ENCODE assay signal across 22 cellular contexts in genomic region chr6:29251741-29252140, GRCh38. TPM values are rescaled to one million over a fixed set of nuclear protein-coding genes. Genes with fewer than 3 reads are reported as not detected.
DNase-seq lines count a peak whose midpoint lies in the region; TF ChIP-seq lines count a peak whose summit lies in the region.
"Had no signal": no experiment of that assay in that cellular context is flagged by ENCODE, and none has a peak within 500 bp of the region (broad histone marks: within the 10 kb centered on the region; RNA-seq: fewer than 3 reads in every experiment).

No MANE protein-coding gene starts in this region.

- intact Hi-C loops in activated T-helper 2 cell treated with anti-CD3 and anti-CD28 coated beads, Interferon-gamma antibody, Interleukin-2, Interleukin-4, amounts not matched to agents 10 μg/mL and 5 μg/mL and 100 μg/mL, durations not matched to agents 14 hours and 24 hours and 36 hours (cut with micrococcal nuclease): no loop called here

- H3K27me3 Mint-ChIP-seq in HFFc6 (ENCODE audit: insufficient read depth): no peaks in the 10 kb centered on the region; the same call in 1 of the 2 replicates
- no peaks in the 10 kb centered on the region for H3K27me3 Mint-ChIP-seq in activated T-helper 2 cell treated with anti-CD3 and anti-CD28 coated beads, Interferon-gamma antibody, Interleukin-2, Interleukin-4, amounts not matched to agents 10 μg/mL and 5 μg/mL and 100 μg/mL, durations not matched to agents 14 hours and 24 hours and 36 hours (ENCODE audit: low read depth)

- H3K36me3 Mint-ChIP-seq in HFFc6 (ENCODE audit: low read depth): peaks cover 15% of the 10 kb centered on the region
- no peaks in the 10 kb centered on the region for H3K36me3 Mint-ChIP-seq in activated T-helper 2 cell treated with anti-CD3 and anti-CD28 coated beads, Interferon-gamma antibody, Interleukin-2, Interleukin-4, amounts not matched to agents 10 μg/mL and 5 μg/mL and 100 μg/mL, durations not matched to agents 14 hours and 24 hours and 36 hours (ENCODE audit: low read depth)
- H3K36me3 Mint-ChIP-seq: CD14-positive monocyte had no signal

- no peak overlapping the region for H3K4me3 Mint-ChIP-seq in HFFc6
- H3K4me3 Mint-ChIP-seq in activated T-helper 2 cell treated with anti-CD3 and anti-CD28 coated beads, Interferon-gamma antibody, Interleukin-2, Interleukin-4, amounts not matched to agents 10 μg/mL and 5 μg/mL and 100 μg/mL, durations not matched to agents 14 hours and 24 hours and 36 hours (ENCODE audit: low read depth): no peak overlapping the region
- H3K4me3 Mint-ChIP-seq: CD14-positive monocyte; CD8-positive, alpha-beta memory T cell had no signal

- no peaks in the 10 kb centered on the region for H3K4me1 Mint-ChIP-seq in HFFc6 (ENCODE audit: low read depth)
- H3K4me1 Mint-ChIP-seq in activated T-helper 2 cell treated with anti-CD3 and anti-CD28 coated beads, Interferon-gamma antibody, Interleukin-2, Interleukin-4, amounts not matched to agents 10 μg/mL and 5 μg/mL and 100 μg/mL, durations not matched to agents 14 hours and 24 hours and 36 hours (ENCODE audit: low read depth): no peaks in the 10 kb centered on the region
- H3K4me1 Mint-ChIP-seq: CD14-positive monocyte; CD8-positive, alpha-beta memory T cell had no signal

- peaks cover 87% of the 10 kb centered on the region for H3K9me3 Mint-ChIP-seq in HFFc6
- peaks cover 42% of the 10 kb centered on the region for H3K9me3 Mint-ChIP-seq in activated T-helper 2 cell treated with anti-CD3 and anti-CD28 coated beads, Interferon-gamma antibody, Interleukin-2, Interleukin-4, amounts not matched to agents 10 μg/mL and 5 μg/mL and 100 μg/mL, durations not matched to agents 14 hours and 24 hours and 36 hours

- no peak for TF ChIP-seq CTCF in HFFc6 (IDR thresholded peaks at IDR 0.05)

- DNase-seq in HS-27A (ENCODE audit: low read depth) (peak; percentile 22), T1000 (lab: John Stamatoyannopoulos, UW) (peak; percentile 35), kidney tubule cell (ENCODE audit: low spot score) (peak; percentile 83), HuH-7 (ENCODE audit: low spot score) (no peak), NCI-H1048 (lab: John Stamatoyannopoulos, UW) (no peak), HFFc6 (no peak)
- DNase-seq in activated T-helper 2 cell treated with anti-CD3 and anti-CD28 coated beads, Interferon-gamma antibody, Interleukin-2, Interleukin-4, amounts not matched to agents 10 μg/mL and 5 μg/mL and 100 μg/mL, durations not matched to agents 14 hours and 24 hours and 36 hours (ENCODE audit: low spot score): no peak
- DNase-seq: BE2C; Calu3; CD8-positive, alpha-beta memory T cell; DMS79 treated with DMSO at 0.1 percent for 48 hours; IMR-90; KG1; MG63; NCI-H2029; NCI-H446 treated with DMSO at 0.1 percent for 48 hours; NCI-H526; PC-9; SHP77 treated with DMSO at 0.1 percent for 48 hours; SW 1271 had no signal

- no peak overlapping the region for H3K27ac Mint-ChIP-seq in HFFc6
- H3K27ac Mint-ChIP-seq in activated T-helper 2 cell treated with anti-CD3 and anti-CD28 coated beads, Interferon-gamma antibody, Interleukin-2, Interleukin-4, amounts not matched to agents 10 μg/mL and 5 μg/mL and 100 μg/mL, durations not matched to agents 14 hours and 24 hours and 36 hours: no peak overlapping the region
- H3K27ac Mint-ChIP-seq: CD14-positive monocyte; CD8-positive, alpha-beta memory T cell had no signal

RNA-seq across cellular contexts. Expression of gene OR14J1, which starts 49.8 kb away (rescaled TPM):
- total RNA-seq in HFFc6 (2021; fragmentation: NEBNext Ultra II Directional; extraction: Animal tissue kit (Norgen Biotek cat#: 25700)): not detected
- total RNA-seq in activated T-helper 2 cell treated with anti-CD3 and anti-CD28 coated beads, Interferon-gamma antibody, Interleukin-2, Interleukin-4, amounts not matched to agents 10 μg/mL and 5 μg/mL and 100 μg/mL, durations not matched to agents 14 hours and 24 hours and 36 hours: not detected in 2 replicates
- total RNA-seq: A673; Calu3; CD8-positive, alpha-beta memory T cell; IMR-90; PC-9 had no signal

Comparison
In these comparisons a context has a peak if more than half of its experiments do, and no peak if none do; other contexts are left out.
1. DNase-seq: peak in HS-27A (single experiment), T1000 (single experiment) and kidney tubule cell (single experiment); none in HuH-7 (single experiment), NCI-H1048 (single experiment), HFFc6 (single experiment) and activated T-helper 2 cell treated with anti-CD3 and anti-CD28 coated beads, Interferon-gamma antibody, Interleukin-2, Interleukin-4, amounts not matched to agents 10 μg/mL and 5 μg/mL and 100 μg/mL, durations not matched to agents 14 hours and 24 hours and 36 hours (single experiment).